ENCODE assay signal across 15 cellular contexts in the genomic region with DNA sequence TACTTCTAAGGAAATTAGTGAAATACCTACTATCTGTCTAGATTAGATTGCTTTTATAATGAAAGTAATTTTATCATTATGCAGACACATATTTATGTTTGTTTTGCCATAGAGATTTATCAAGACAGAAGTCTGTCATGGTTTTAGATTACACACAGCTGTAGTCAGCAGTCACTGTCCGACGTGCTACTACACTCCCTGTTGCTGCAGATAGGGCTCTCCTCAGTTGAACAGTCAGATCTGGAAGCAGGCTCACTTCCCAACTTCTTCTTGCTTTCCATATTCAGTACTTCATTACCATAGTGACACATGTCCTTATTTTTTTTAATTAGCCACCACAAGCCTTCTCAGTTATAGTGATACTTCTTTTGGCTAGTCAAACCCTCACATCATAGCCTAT.
DNase-seq lines count a peak whose midpoint lies in the region; ATAC-seq and TF ChIP-seq lines count a peak whose summit lies in the region.
"Had no signal": no experiment of that assay in that cellular context is flagged by ENCODE, and none has a peak within 500 bp of the region (broad histone marks: within the 10 kb centered on the region; RNA-seq: fewer than 3 reads in every experiment).

No MANE protein-coding gene starts in this region.

- H3K4me1 Mint-ChIP-seq in WTC11: peaks cover 21% of the 10 kb centered on the region

- H3K27ac ChIP-seq in DND-41 (ENCODE audit: low read length): no peak overlapping the region
- H3K27ac ChIP-seq: C4-2B had no signal

- H3K27me3 Mint-ChIP-seq in WTC11 (ENCODE audit: low read depth): no peaks in the 10 kb centered on the region

- no peaks in the 10 kb centered on the region for H3K36me3 Mint-ChIP-seq in WTC11

- H3K79me2 ChIP-seq in DND-41 (ENCODE audit: insufficient read depth, low read length): no peaks in the 10 kb centered on the region

- peak overlapping the region; percentile 43; the same call in 1 of the 2 replicates for H2AFZ ChIP-seq in DND-41 (ENCODE audit: low read depth, low read length)

- H3K4me1 ChIP-seq in BE2C (peaks cover 7% of the 10 kb centered on the region; the same call in 1 of the 2 replicates), DND-41 (ENCODE audit: insufficient read depth, low read length) (no peaks in the 10 kb centered on the region)

- no peaks in the 10 kb centered on the region for H3K27me3 ChIP-seq in BE2C
- H3K27me3 ChIP-seq in DND-41 (ENCODE audit: insufficient read depth, low read length, poor library complexity): no peaks in the 10 kb centered on the region

- CTCF ChIA-PET in WTC11 (lab: Charles Lee): no interaction called here

- H3K4me2 ChIP-seq in DND-41 (ENCODE audit: insufficient read depth, low read length): no peak overlapping the region

- no peaks in the 10 kb centered on the region for H3K36me3 ChIP-seq in BE2C
- no peaks in the 10 kb centered on the region for H3K36me3 ChIP-seq in DND-41 (ENCODE audit: insufficient read depth, low read length)

- no peak for TF ChIP-seq CTCF in BE2C (IDR thresholded peaks at IDR 0.05; ENCODE audit: low read depth, low read length)
- TF ChIP-seq CTCF in DND-41 (IDR thresholded peaks at IDR 0.05; ENCODE audit: borderline replicate concordance, extremely low read depth, low read length, poor library complexity, severe bottlenecking): no peak
- no peak for TF ChIP-seq CTCF in WTC11 (IDR thresholded peaks at IDR 0.05)

- no peak overlapping the region for H3K27ac Mint-ChIP-seq in WTC11
- H3K27ac Mint-ChIP-seq: T-helper 1 cell treated with Interleukin-12 subunit alpha and Interleukin-12 subunit beta and Interleukin-4 antibody, amounts not matched to agents 30 μg/mL and 1 μg/mL, for 36 hours had no signal

- H3K9ac ChIP-seq in DND-41 (ENCODE audit: low read depth, low read length): no peak overlapping the region

- no peaks in the 10 kb centered on the region for H4K20me1 ChIP-seq in DND-41 (ENCODE audit: insufficient read depth, low read length)

- DNase-seq in BE2C (peak; percentile 59), DND-41 (no peak), NCI-H69 (lab: John Stamatoyannopoulos, UW) (peak; percentile 29), WTC11 (ENCODE audit: low spot score) (no peak), germinal center (ENCODE audit: low spot score) (no peak), NCI-H2081 treated with DMSO at 0.1 percent for 48 hours (lab: John Stamatoyannopoulos, UW) (no peak), Kasumi-1 (lab: John Stamatoyannopoulos, UW) (no peak)
- DNase-seq: ACHN, DMS 273 treated with DMSO at 0.1 percent for 48 hours, NCI-H1092 treated with DMSO at 0.1 percent for 48 hours, NCI-H187, SHP77 treated with DMSO at 0.1 percent for 48 hours had no signal

- POLR2A ChIA-PET in WTC11 (lab: Charles Lee): no interaction called here

- ATAC-seq in DND-41 (ENCODE audit: insufficient read depth, low read depth) (no peak), WTC11 (0 out of 2 replicates have a peak, but pooled peaks have one; percentile 52), HG03097 (IDR thresholded peaks at IDR 0.05; ENCODE audit: low FRiP score, unreplicated experiment) (no peak)

- no peaks in the 10 kb centered on the region for H3K9me3 Mint-ChIP-seq in WTC11
- H3K9me3 Mint-ChIP-seq: T-helper 1 cell treated with Interleukin-12 subunit alpha and Interleukin-12 subunit beta and Interleukin-4 antibody, amounts not matched to agents 30 μg/mL and 1 μg/mL, for 36 hours had no signal

- H3K9me3 ChIP-seq in BE2C: no peaks in the 10 kb centered on the region
- H3K9me3 ChIP-seq in DND-41 (ENCODE audit: insufficient read depth, low read length, severe bottlenecking): no peaks in the 10 kb centered on the region

- H3K4me3 ChIP-seq in BE2C (ENCODE audit: low read depth, low read length) (no peak overlapping the region), DND-41 (ENCODE audit: low read depth in 1 of 2, low read length in 2 of 2) (no peak overlapping the region)

- H3K4me3 Mint-ChIP-seq in WTC11: no peak overlapping the region
- H3K4me3 Mint-ChIP-seq: T-helper 1 cell treated with Interleukin-12 subunit alpha and Interleukin-12 subunit beta and Interleukin-4 antibody, amounts not matched to agents 30 μg/mL and 1 μg/mL, for 36 hours had no signal

TF ChIP-seq in WTC11, 78 proteins besides CTCF, POLR2A, EP300 and RAD21:
- TF ChIP-seq ELF4 (CRISPR knock-in tag; IDR thresholded peaks at IDR 0.05; ENCODE audit: low read depth) (no peak), ZNF232 (CRISPR knock-in tag; IDR thresholded peaks at IDR 0.05) (no peak), OVOL2 (CRISPR knock-in tag; IDR thresholded peaks at IDR 0.05; ENCODE audit: borderline replicate concordance) (no peak), FOXP1 (CRISPR knock-in tag; IDR thresholded peaks at IDR 0.05; ENCODE audit: borderline replicate concordance) (no peak), RORB (CRISPR knock-in tag; IDR thresholded peaks at IDR 0.05) (no peak), GABPB1 (CRISPR knock-in tag; IDR thresholded peaks at IDR 0.05) (no peak), JUN (CRISPR knock-in tag; IDR thresholded peaks at IDR 0.05) (no peak), ZNF138 (CRISPR knock-in tag; conservative IDR thresholded peaks at IDR 0.05) (no peak)
- TF ChIP-seq, protein P1, sequence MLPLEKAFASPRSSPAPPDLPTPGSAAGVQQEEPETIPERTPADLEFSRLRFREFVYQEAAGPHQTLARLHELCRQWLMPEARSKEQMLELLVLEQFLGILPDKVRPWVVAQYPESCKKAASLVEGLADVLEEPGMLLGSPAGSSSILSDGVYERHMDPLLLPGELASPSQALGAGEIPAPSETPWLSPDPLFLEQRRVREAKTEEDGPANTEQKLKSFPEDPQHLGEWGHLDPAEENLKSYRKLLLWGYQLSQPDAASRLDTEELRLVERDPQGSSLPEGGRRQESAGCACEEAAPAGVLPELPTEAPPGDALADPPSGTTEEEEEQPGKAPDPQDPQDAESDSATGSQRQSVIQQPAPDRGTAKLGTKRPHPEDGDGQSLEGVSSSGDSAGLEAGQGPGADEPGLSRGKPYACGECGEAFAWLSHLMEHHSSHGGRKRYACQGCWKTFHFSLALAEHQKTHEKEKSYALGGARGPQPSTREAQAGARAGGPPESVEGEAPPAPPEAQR (CRISPR knock-in tag; IDR thresholded peaks at IDR 0.05): no peak
- TF ChIP-seq, protein P2, sequence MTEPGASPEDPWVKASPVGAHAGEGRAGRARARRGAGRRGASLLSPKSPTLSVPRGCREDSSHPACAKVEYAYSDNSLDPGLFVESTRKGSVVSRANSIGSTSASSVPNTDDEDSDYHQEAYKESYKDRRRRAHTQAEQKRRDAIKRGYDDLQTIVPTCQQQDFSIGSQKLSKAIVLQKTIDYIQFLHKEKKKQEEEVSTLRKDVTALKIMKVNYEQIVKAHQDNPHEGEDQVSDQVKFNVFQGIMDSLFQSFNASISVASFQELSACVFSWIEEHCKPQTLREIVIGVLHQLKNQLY (CRISPR knock-in tag; IDR thresholded peaks at IDR 0.05): no peak
- TF ChIP-seq, protein P3, sequence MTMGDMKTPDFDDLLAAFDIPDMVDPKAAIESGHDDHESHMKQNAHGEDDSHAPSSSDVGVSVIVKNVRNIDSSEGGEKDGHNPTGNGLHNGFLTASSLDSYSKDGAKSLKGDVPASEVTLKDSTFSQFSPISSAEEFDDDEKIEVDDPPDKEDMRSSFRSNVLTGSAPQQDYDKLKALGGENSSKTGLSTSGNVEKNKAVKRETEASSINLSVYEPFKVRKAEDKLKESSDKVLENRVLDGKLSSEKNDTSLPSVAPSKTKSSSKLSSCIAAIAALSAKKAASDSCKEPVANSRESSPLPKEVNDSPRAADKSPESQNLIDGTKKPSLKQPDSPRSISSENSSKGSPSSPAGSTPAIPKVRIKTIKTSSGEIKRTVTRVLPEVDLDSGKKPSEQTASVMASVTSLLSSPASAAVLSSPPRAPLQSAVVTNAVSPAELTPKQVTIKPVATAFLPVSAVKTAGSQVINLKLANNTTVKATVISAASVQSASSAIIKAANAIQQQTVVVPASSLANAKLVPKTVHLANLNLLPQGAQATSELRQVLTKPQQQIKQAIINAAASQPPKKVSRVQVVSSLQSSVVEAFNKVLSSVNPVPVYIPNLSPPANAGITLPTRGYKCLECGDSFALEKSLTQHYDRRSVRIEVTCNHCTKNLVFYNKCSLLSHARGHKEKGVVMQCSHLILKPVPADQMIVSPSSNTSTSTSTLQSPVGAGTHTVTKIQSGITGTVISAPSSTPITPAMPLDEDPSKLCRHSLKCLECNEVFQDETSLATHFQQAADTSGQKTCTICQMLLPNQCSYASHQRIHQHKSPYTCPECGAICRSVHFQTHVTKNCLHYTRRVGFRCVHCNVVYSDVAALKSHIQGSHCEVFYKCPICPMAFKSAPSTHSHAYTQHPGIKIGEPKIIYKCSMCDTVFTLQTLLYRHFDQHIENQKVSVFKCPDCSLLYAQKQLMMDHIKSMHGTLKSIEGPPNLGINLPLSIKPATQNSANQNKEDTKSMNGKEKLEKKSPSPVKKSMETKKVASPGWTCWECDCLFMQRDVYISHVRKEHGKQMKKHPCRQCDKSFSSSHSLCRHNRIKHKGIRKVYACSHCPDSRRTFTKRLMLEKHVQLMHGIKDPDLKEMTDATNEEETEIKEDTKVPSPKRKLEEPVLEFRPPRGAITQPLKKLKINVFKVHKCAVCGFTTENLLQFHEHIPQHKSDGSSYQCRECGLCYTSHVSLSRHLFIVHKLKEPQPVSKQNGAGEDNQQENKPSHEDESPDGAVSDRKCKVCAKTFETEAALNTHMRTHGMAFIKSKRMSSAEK (CRISPR knock-in tag; IDR thresholded peaks at IDR 0.05; ENCODE audit: borderline replicate concordance): no peak

Comparison
In these comparisons a context has a peak if more than half of its experiments do, and no peak if none do; other contexts are left out.
1. DNase-seq: peak in BE2C (single experiment) and NCI-H69 (single experiment); none in DND-41 (single experiment), WTC11 (single experiment), germinal center (single experiment), NCI-H2081 treated with DMSO at 0.1 percent for 48 hours (single experiment) and Kasumi-1 (0 of 2).